ENCODE assay signal across 1 cellular context in genomic region chr10:28986856-28987255, GRCh38.
TF ChIP-seq lines count a peak whose summit lies in the region.

No MANE protein-coding gene starts in this region.

TF ChIP-seq in K562, 482 proteins besides CTCF, POLR2A, EP300 and RAD21 (continued from another document):
- TF ChIP-seq, protein P1, sequence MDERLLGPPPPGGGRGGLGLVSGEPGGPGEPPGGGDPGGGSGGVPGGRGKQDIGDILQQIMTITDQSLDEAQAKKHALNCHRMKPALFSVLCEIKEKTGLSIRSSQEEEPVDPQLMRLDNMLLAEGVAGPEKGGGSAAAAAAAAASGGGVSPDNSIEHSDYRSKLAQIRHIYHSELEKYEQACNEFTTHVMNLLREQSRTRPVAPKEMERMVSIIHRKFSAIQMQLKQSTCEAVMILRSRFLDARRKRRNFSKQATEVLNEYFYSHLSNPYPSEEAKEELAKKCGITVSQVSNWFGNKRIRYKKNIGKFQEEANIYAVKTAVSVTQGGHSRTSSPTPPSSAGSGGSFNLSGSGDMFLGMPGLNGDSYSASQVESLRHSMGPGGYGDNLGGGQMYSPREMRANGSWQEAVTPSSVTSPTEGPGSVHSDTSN (CRISPR knock-in tag; IDR thresholded peaks at IDR 0.05; ENCODE audit: low read depth): no peak
- TF ChIP-seq, protein P1 (tag; conservative IDR thresholded peaks at IDR 0.05; ENCODE audit: low read depth): no peak
- no peak for TF ChIP-seq ESRRA (IDR thresholded peaks at IDR 0.05; ENCODE audit: borderline replicate concordance, low read depth)
